In the genomic region with DNA sequence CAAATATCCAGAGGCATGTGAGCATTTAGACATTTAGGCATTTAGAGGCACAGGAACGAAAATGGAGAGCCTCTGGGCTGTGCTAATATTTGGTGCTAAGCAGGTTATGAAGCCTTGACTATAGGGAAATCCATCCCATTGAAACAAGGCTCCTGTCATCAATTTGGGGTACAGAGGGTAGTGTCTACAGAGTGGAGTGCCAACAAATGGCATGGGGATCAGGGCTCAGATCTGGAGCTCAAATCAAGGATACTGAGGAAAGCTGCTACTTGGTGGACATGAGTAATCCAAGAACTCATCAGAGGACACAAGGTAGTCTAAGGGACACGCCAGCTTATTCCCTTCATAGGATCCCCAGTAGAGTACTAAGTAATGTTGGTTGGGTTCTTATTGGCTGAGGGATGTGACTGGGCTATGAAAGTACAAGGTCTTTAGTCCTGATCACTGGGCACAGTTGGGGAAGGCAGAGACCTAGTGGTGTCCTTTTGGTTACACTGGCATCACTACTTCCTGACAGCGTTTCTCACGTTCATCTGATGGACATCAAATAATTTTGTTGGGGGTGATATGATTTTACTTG, we compare ENCODE assay signal across 1 cellular context.
TF ChIP-seq lines count a peak whose summit lies in the region.

No MANE protein-coding gene starts in this region.

TF ChIP-seq in GM12878, 131 proteins besides CTCF, POLR2A, EP300 and RAD21:
- TF ChIP-seq, protein P1, sequence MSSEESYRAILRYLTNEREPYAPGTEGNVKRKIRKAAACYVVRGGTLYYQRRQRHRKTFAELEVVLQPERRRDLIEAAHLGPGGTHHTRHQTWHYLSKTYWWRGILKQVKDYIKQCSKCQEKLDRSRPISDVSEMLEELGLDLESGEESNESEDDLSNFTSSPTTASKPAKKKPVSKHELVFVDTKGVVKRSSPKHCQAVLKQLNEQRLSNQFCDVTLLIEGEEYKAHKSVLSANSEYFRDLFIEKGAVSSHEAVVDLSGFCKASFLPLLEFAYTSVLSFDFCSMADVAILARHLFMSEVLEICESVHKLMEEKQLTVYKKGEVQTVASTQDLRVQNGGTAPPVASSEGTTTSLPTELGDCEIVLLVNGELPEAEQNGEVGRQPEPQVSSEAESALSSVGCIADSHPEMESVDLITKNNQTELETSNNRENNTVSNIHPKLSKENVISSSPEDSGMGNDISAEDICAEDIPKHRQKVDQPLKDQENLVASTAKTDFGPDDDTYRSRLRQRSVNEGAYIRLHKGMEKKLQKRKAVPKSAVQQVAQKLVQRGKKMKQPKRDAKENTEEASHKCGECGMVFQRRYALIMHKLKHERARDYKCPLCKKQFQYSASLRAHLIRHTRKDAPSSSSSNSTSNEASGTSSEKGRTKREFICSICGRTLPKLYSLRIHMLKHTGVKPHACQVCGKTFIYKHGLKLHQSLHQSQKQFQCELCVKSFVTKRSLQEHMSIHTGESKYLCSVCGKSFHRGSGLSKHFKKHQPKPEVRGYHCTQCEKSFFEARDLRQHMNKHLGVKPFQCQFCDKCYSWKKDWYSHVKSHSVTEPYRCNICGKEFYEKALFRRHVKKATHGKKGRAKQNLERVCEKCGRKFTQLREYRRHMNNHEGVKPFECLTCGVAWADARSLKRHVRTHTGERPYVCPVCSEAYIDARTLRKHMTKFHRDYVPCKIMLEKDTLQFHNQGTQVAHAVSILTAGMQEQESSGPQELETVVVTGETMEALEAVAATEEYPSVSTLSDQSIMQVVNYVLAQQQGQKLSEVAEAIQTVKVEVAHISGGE (CRISPR knock-in tag; IDR thresholded peaks at IDR 0.05), result no peak
- TF ChIP-seq IKZF1 (conservative IDR thresholded peaks at IDR 0.05), result no peak
- TF ChIP-seq YBX1 (IDR thresholded peaks at IDR 0.05), result no peak
- TF ChIP-seq CBX3 (IDR thresholded peaks at IDR 0.05; ENCODE audit: borderline replicate concordance, low read depth), result no peak
- TF ChIP-seq IRF4 (IDR thresholded peaks at IDR 0.05; ENCODE audit: low read depth, low read length), result no peak
- TF ChIP-seq BMI1 (IDR thresholded peaks at IDR 0.05; ENCODE audit: borderline replicate concordance), result no peak
- 0 out of 2 replicates have a peak, but pooled peaks have one; percentile 32 for TF ChIP-seq POLR2AphosphoS5 (IDR thresholded peaks at IDR 0.05; ENCODE audit: low read length)
- no peak for TF ChIP-seq NFIC (IDR thresholded peaks at IDR 0.05; ENCODE audit: low read depth, low read length)
- TF ChIP-seq, protein P2, sequence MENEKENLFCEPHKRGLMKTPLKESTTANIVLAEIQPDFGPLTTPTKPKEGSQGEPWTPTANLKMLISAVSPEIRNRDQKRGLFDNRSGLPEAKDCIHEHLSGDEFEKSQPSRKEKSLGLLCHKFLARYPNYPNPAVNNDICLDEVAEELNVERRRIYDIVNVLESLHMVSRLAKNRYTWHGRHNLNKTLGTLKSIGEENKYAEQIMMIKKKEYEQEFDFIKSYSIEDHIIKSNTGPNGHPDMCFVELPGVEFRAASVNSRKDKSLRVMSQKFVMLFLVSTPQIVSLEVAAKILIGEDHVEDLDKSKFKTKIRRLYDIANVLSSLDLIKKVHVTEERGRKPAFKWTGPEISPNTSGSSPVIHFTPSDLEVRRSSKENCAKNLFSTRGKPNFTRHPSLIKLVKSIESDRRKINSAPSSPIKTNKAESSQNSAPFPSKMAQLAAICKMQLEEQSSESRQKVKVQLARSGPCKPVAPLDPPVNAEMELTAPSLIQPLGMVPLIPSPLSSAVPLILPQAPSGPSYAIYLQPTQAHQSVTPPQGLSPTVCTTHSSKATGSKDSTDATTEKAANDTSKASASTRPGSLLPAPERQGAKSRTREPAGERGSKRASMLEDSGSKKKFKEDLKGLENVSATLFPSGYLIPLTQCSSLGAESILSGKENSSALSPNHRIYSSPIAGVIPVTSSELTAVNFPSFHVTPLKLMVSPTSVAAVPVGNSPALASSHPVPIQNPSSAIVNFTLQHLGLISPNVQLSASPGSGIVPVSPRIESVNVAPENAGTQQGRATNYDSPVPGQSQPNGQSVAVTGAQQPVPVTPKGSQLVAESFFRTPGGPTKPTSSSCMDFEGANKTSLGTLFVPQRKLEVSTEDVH (IDR thresholded peaks at IDR 0.05; ENCODE audit: low read depth, partially characterized antibody), result no peak
